16 cellular contexts compared by ENCODE assay signal in the genomic region with DNA sequence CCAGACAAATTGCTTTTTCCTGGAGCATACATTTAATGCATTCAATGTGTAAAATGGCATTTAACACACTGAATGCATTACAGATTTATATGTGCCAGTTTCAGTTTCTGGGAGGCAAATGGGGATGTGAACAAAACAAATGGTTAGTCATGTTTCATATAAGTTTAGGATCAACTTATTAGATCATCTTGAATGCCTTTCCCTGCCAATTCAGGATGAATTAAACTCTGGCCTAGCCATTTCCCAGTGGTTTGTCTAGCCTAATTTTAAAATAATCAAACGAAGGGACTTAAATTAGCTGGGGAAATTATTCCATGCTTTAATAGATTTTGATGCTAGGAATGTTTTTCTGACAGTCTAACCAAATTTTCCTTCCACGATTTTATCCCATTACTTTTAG.
A peak's percentile ranks its signal among the peaks of the same experiment; 100 is the strongest.
DNase-seq lines count a peak whose midpoint lies in the region; ATAC-seq, FAIRE-seq and TF ChIP-seq lines count a peak whose summit lies in the region.
"Had no signal": no experiment of that assay in that cellular context is flagged by ENCODE, and none has a peak within 500 bp of the region (broad histone marks: within the 10 kb centered on the region; RNA-seq: fewer than 3 reads in every experiment).

No MANE protein-coding gene starts in this region.

- no peak for TF ChIP-seq CTCF in brain microvascular endothelial cell (IDR thresholded peaks at IDR 0.05; ENCODE audit: low read depth, low read length, missing control alignments)

- ATAC-seq in SK-N-SH treated with all-trans-retinoic acid at 6 μM for 48 hours = peak; percentile 86
- ATAC-seq: GM12878, HCT116 had no signal

- H3K27ac ChIP-seq in brain microvascular endothelial cell = no peak overlapping the region
- H3K27ac ChIP-seq: HL-60 had no signal

- in situ Hi-C loops in brain microvascular endothelial cell (cut with HindIII; ENCODE audit: low pct_ligation_motif_present, low sequenced_read_pairs) = no loop called here

- no peak for DNase-seq in H54 (ENCODE audit: insufficient read length, low spot score)
- DNase-seq in fibroblast of peridontal ligament (ENCODE audit: extremely low read depth) = peak; percentile 49
- no peak for DNase-seq in urothelium cell line (ENCODE audit: low spot score)
- DNase-seq in AG08396 (ENCODE audit: low spot score) = no peak
- no peak for DNase-seq in DMS 273 (lab: John Stamatoyannopoulos, UW; ENCODE audit: unreplicated experiment)
- DNase-seq in brain microvascular endothelial cell = no peak
- DNase-seq: ACHN; C1 segment of cervical spinal cord; Calu3; CD4-positive, alpha-beta T cell; DMS79 had no signal

- no peak for TF ChIP-seq POLR2A in H54 (IDR thresholded peaks at IDR 0.05; ENCODE audit: low read depth, low read length)

- no peak overlapping the region for H3K4me3 ChIP-seq in brain microvascular endothelial cell (ENCODE audit: low read depth, low read length)
- H3K4me3 ChIP-seq: GM12878 had no signal

- no peaks in the 10 kb centered on the region for H3K27me3 ChIP-seq in brain microvascular endothelial cell (replicated peaks)

- FAIRE-seq in H54 (lab: Jason Lieb, UNC) = peak; percentile 53
- peak; percentile 50 for FAIRE-seq in urothelium cell line (lab: Jason Lieb, UNC)
- FAIRE-seq: GM12878, GM18507 had no signal

- H3K36me3 ChIP-seq in brain microvascular endothelial cell (replicated peaks) = no peaks in the 10 kb centered on the region

TF ChIP-seq in SK-N-SH treated with all-trans-retinoic acid at 6 μM for 48 hours, 23 proteins besides CTCF, POLR2A, EP300 and RAD21:
- TF ChIP-seq, protein P1, sequence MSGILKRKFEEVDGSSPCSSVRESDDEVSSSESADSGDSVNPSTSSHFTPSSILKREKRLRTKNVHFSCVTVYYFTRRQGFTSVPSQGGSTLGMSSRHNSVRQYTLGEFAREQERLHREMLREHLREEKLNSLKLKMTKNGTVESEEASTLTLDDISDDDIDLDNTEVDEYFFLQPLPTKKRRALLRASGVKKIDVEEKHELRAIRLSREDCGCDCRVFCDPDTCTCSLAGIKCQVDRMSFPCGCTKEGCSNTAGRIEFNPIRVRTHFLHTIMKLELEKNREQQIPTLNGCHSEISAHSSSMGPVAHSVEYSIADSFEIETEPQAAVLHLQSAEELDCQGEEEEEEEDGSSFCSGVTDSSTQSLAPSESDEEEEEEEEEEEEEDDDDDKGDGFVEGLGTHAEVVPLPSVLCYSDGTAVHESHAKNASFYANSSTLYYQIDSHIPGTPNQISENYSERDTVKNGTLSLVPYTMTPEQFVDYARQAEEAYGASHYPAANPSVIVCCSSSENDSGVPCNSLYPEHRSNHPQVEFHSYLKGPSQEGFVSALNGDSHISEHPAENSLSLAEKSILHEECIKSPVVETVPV (CRISPR knock-in tag; IDR thresholded peaks at IDR 0.05) = peak; percentile 40; the same call in 1 of the 2 replicates
- TF ChIP-seq, protein P2, sequence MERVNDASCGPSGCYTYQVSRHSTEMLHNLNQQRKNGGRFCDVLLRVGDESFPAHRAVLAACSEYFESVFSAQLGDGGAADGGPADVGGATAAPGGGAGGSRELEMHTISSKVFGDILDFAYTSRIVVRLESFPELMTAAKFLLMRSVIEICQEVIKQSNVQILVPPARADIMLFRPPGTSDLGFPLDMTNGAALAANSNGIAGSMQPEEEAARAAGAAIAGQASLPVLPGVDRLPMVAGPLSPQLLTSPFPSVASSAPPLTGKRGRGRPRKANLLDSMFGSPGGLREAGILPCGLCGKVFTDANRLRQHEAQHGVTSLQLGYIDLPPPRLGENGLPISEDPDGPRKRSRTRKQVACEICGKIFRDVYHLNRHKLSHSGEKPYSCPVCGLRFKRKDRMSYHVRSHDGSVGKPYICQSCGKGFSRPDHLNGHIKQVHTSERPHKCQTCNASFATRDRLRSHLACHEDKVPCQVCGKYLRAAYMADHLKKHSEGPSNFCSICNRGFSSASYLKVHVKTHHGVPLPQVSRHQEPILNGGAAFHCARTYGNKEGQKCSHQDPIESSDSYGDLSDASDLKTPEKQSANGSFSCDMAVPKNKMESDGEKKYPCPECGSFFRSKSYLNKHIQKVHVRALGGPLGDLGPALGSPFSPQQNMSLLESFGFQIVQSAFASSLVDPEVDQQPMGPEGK (CRISPR knock-in tag; IDR thresholded peaks at IDR 0.05; ENCODE audit: borderline replicate concordance) = 0 out of 2 replicates have a peak, but pooled peaks have one; percentile 70
- TF ChIP-seq TOX (CRISPR knock-in tag; IDR thresholded peaks at IDR 0.05; ENCODE audit: borderline replicate concordance) (peak; percentile 76; the same call in 1 of the 2 replicates), ISL1 (CRISPR knock-in tag; IDR thresholded peaks at IDR 0.05) (peak; percentile 89), ZFP3 (CRISPR knock-in tag; IDR thresholded peaks at IDR 0.05) (no peak), ESRRG (CRISPR knock-in tag; IDR thresholded peaks at IDR 0.05) (no peak), ZC3H10 (CRISPR knock-in tag; IDR thresholded peaks at IDR 0.05) (peak; percentile 93; the same call in 1 of the 2 replicates), SNAI2 (CRISPR knock-in tag; IDR thresholded peaks at IDR 0.05) (no peak), RARB (CRISPR knock-in tag; IDR thresholded peaks at IDR 0.05) (0 out of 2 replicates have a peak, but pooled peaks have one; percentile 28), ZFP30 (CRISPR knock-in tag; IDR thresholded peaks at IDR 0.05) (no peak), ZNF8 (CRISPR knock-in tag; IDR thresholded peaks at IDR 0.05) (no peak)
